Comparison of ENCODE assay signal across 15 cellular contexts in genomic region chr3:142502187-142502985, GRCh38. TPM values are rescaled to one million over a fixed set of nuclear protein-coding genes. Genes with fewer than 3 reads are reported as not detected.
DNase-seq lines count a peak whose midpoint lies in the region; ATAC-seq, FAIRE-seq and TF ChIP-seq lines count a peak whose summit lies in the region.
"Had no signal": no experiment of that assay in that cellular context is flagged by ENCODE, and none has a peak within 500 bp of the region (broad histone marks: within the 10 kb centered on the region; RNA-seq: fewer than 3 reads in every experiment).

No MANE protein-coding gene starts in this region.

- over 99% methylated on average over 2 of the region's 2 CpGs for WGBS in right cardiac atrium

- peak overlapping the region in 2 of 3 donors; percentile 12 to 36 for H3K27ac Mint-ChIP-seq in CD4-positive, CD25-positive, alpha-beta regulatory T cell
- H3K27ac Mint-ChIP-seq in HFFc6 = peak overlapping the region; percentile 15
- H3K27ac Mint-ChIP-seq: CD14-positive monocyte had no signal

- peaks cover 0 to 21% (median 4%) of the 10 kb centered on the region in 4 donors for H3K4me1 Mint-ChIP-seq in CD4-positive, CD25-positive, alpha-beta regulatory T cell
- peaks cover 45% of the 10 kb centered on the region for H3K4me1 Mint-ChIP-seq in HFFc6 (ENCODE audit: low read depth)
- H3K4me1 Mint-ChIP-seq: CD14-positive monocyte had no signal

- TF ChIP-seq CTCF in HFFc6 (IDR thresholded peaks at IDR 0.05) = no peak
- no peak for TF ChIP-seq CTCF in WERI-Rb-1 (IDR thresholded peaks at IDR 0.05; ENCODE audit: low read depth, low read length)

- H3K27me3 Mint-ChIP-seq in CD4-positive, CD25-positive, alpha-beta regulatory T cell = no peaks in the 10 kb centered on the region
- H3K27me3 Mint-ChIP-seq in HFFc6 (ENCODE audit: insufficient read depth) = no peaks in the 10 kb centered on the region

- no peak overlapping the region for H3K4me3 ChIP-seq in CD4-positive, CD25-positive, alpha-beta regulatory T cell (ENCODE audit: low read depth, low read length)
- H3K4me3 ChIP-seq in WERI-Rb-1 (ENCODE audit: low read depth, low read length) = no peak overlapping the region
- no peak overlapping the region for H3K4me3 ChIP-seq in right cardiac atrium (ENCODE audit: low read length)
- H3K4me3 ChIP-seq: HAP-1, SJCRH30 had no signal

- no peak overlapping the region for H3K27ac ChIP-seq in CD4-positive, CD25-positive, alpha-beta regulatory T cell (ENCODE audit: insufficient read depth, low read length, poor library complexity, severe bottlenecking)
- peak overlapping the region; percentile 27 for H3K27ac ChIP-seq in WERI-Rb-1
- H3K27ac ChIP-seq in right cardiac atrium (ENCODE audit: low read length) = no peak overlapping the region
- H3K27ac ChIP-seq: KMS-11, SJCRH30 had no signal

- no peak for ATAC-seq in CD4-positive, CD25-positive, alpha-beta regulatory T cell (ENCODE audit: low read depth in 2 of 2)
- no peak for ATAC-seq in GM21825 (IDR thresholded peaks at IDR 0.05; ENCODE audit: unreplicated experiment)
- ATAC-seq in HG03039 (IDR thresholded peaks at IDR 0.05; ENCODE audit: unreplicated experiment) = no peak
- ATAC-seq in right cardiac atrium = no peak

- H3K27me3 ChIP-seq in CD4-positive, CD25-positive, alpha-beta regulatory T cell (ENCODE audit: control insufficient read depth, insufficient read depth, low read length) = no peaks in the 10 kb centered on the region
- no peaks in the 10 kb centered on the region for H3K27me3 ChIP-seq in WERI-Rb-1 (ENCODE audit: insufficient read depth, low read depth, severe bottlenecking)
- no peaks in the 10 kb centered on the region for H3K27me3 ChIP-seq in right cardiac atrium (ENCODE audit: control insufficient read depth, insufficient read depth)
- H3K27me3 ChIP-seq: SJCRH30 had no signal

- no peak for DNase-seq in CD4-positive, CD25-positive, alpha-beta regulatory T cell
- DNase-seq in HFFc6 (no peak), WERI-Rb-1 (peak; percentile 14), myocyte (ENCODE audit: low read depth) (peak; percentile 14), GM19239 (ENCODE audit: insufficient read length, low spot score) (no peak), right cardiac atrium (no peak)
- DNase-seq: COR-L47, NCI-H1092, NCI-H526, SJCRH30 had no signal

- H3K9me3 Mint-ChIP-seq in CD4-positive, CD25-positive, alpha-beta regulatory T cell = peaks cover 0 to 3% (median 0%) of the 10 kb centered on the region in 7 donors
- no peaks in the 10 kb centered on the region for H3K9me3 Mint-ChIP-seq in HFFc6

- H3K4me3 Mint-ChIP-seq in CD4-positive, CD25-positive, alpha-beta regulatory T cell = no peak overlapping the region
- no peak overlapping the region for H3K4me3 Mint-ChIP-seq in HFFc6
- H3K4me3 Mint-ChIP-seq: CD14-positive monocyte had no signal

- no peaks in the 10 kb centered on the region for H3K4me1 ChIP-seq in CD4-positive, CD25-positive, alpha-beta regulatory T cell (ENCODE audit: control insufficient read depth, insufficient read depth, low read length, poor library complexity, severe bottlenecking)
- H3K4me1 ChIP-seq in right cardiac atrium (ENCODE audit: control insufficient read depth, insufficient read depth, low read length) = no peaks in the 10 kb centered on the region
- H3K4me1 ChIP-seq: HAP-1 had no signal

- no peaks in the 10 kb centered on the region for H3K9me3 ChIP-seq in CD4-positive, CD25-positive, alpha-beta regulatory T cell (ENCODE audit: control insufficient read depth in 2 of 2, low read length in 2 of 2)
- H3K9me3 ChIP-seq in WERI-Rb-1 (ENCODE audit: severe bottlenecking) = no peaks in the 10 kb centered on the region
- no peaks in the 10 kb centered on the region for H3K9me3 ChIP-seq in right cardiac atrium (ENCODE audit: control insufficient read depth, low read length)
- H3K9me3 ChIP-seq: HAP-1, SJCRH30 had no signal

- intact Hi-C loops in right cardiac atrium (cut with DNase I) = no loop called here

- H3K36me3 ChIP-seq in CD4-positive, CD25-positive, alpha-beta regulatory T cell (ENCODE audit: control insufficient read depth, insufficient read depth, low read length) = peaks cover 39% of the 10 kb centered on the region
- H3K36me3 ChIP-seq in WERI-Rb-1 = no peaks in the 10 kb centered on the region

- peaks cover 50% of the 10 kb centered on the region for H3K36me3 Mint-ChIP-seq in CD4-positive, CD25-positive, alpha-beta regulatory T cell
- H3K36me3 Mint-ChIP-seq in HFFc6 (ENCODE audit: low read depth) = peaks cover 23% of the 10 kb centered on the region

- no peak for FAIRE-seq in GM19239 (lab: Jason Lieb, UNC)

RNA-seq across cellular contexts. Expression of gene XRN1, which starts 54.5 kb away (rescaled TPM):
- 121 TPM for total RNA-seq in CD4-positive, CD25-positive, alpha-beta regulatory T cell
- 10 to 100 TPM; 53.5 to 99.1 (median 79.8) TPM for polyA plus RNA-seq in CD4-positive, CD25-positive, alpha-beta regulatory T cell
- 10 to 100 TPM; 26.1 to 36.1 (median 31.3) TPM for total RNA-seq in HFFc6 (2021; fragmentation: NEBNext Ultra II Directional; extraction: Animal tissue kit (Norgen Biotek cat#: 25700))
- total RNA-seq in myocyte (29.4 and 33.4 TPM in 2 replicates), right cardiac atrium (10 to 100 TPM; 17.2 to 27.5 (median 24.5) TPM)
- 6.7 TPM for polyA plus RNA-seq in myocyte (2012)
- polyA plus RNA-seq in right cardiac atrium = 4.6 TPM

Comparison
In these comparisons a context has a peak if more than half of its experiments do, and no peak if none do; other contexts are left out.
1. DNase-seq: peak in WERI-Rb-1 (single experiment) and myocyte (single experiment); none in CD4-positive, CD25-positive, alpha-beta regulatory T cell (0 of 3), HFFc6 (single experiment), GM19239 (single experiment) and right cardiac atrium (0 of 3).